1 cellular context compared by ENCODE assay signal in genomic region chrX:136780241-136780640, GRCh38.
TF ChIP-seq lines count a peak whose summit lies in the region.

No MANE protein-coding gene starts in this region.

TF ChIP-seq in GM12878, 131 proteins besides CTCF, POLR2A, EP300 and RAD21 (continued from another document):
- TF ChIP-seq ZNF592 (IDR thresholded peaks at IDR 0.05): no peak
- no peak for TF ChIP-seq KLF5 (IDR thresholded peaks at IDR 0.05; ENCODE audit: partially characterized antibody)
